Comparison of ENCODE assay signal across 8 cellular contexts in genomic region chr15:74821091-74821789, GRCh38. TPM values are rescaled to one million over a fixed set of nuclear protein-coding genes. Genes with fewer than 3 reads are reported as not detected.
DNase-seq lines count a peak whose midpoint lies in the region; ATAC-seq and TF ChIP-seq lines count a peak whose summit lies in the region.
"Had no signal": no experiment of that assay in that cellular context is flagged by ENCODE, and none has a peak within 500 bp of the region (broad histone marks: within the 10 kb centered on the region; RNA-seq: fewer than 3 reads in every experiment).

No MANE protein-coding gene starts in this region.

- no TSS peak for BruUV-seq in Calu3 (replicated peaks; lab: Mats Ljungman, UMichigan)

- H3K36me3 ChIP-seq in mucosa of descending colon (ENCODE audit: low read depth), result no peaks in the 10 kb centered on the region

- CTCF ChIA-PET in Calu3 (lab: Charles Lee), result no interaction called here

- H3K36me3 Mint-ChIP-seq in memory B cell, result no peaks in the 10 kb centered on the region
- peaks cover 16% of the 10 kb centered on the region for H3K36me3 Mint-ChIP-seq in Calu3 (ENCODE audit: insufficient read depth, unreplicated experiment)

- no peak for TF ChIP-seq POLR2A in NB4 (IDR thresholded peaks at IDR 0.05; ENCODE audit: extremely low read depth, insufficient read length)

- peak; percentile 68 for ATAC-seq in GM18520 (IDR thresholded peaks at IDR 0.05; ENCODE audit: unreplicated experiment)
- peak; percentile 59 for ATAC-seq in GM21723 (IDR thresholded peaks at IDR 0.05; ENCODE audit: unreplicated experiment)
- peak; percentile 94 for ATAC-seq in memory B cell (ENCODE audit: low read depth)
- ATAC-seq in stimulated activated naive CD8-positive, alpha-beta T cell treated with anti-CD3 and anti-CD28 coated beads, Interleukin-15, Interleukin-2, amounts not matched to agents 100 U/mL and 50 U/mL, for 24 hours, result no peak
- ATAC-seq in mucosa of descending colon, result no peak
- ATAC-seq: body of pancreas had no signal

- TF ChIP-seq CTCF in NB4 (IDR thresholded peaks at IDR 0.05; ENCODE audit: low read depth, low read length), result no peak
- no peak for TF ChIP-seq CTCF in mucosa of descending colon (IDR thresholded peaks at IDR 0.05)
- TF ChIP-seq CTCF in Calu3 (IDR thresholded peaks at IDR 0.05; ENCODE audit: unreplicated experiment), result no peak

- H3K27me3 Mint-ChIP-seq in memory B cell, result peaks cover 3% of the 10 kb centered on the region
- H3K27me3 Mint-ChIP-seq in Calu3 (ENCODE audit: unreplicated experiment), result peaks cover 38% of the 10 kb centered on the region

- DNase-seq in NB4 (ENCODE audit: low read depth) (peak; percentile 74), memory B cell (ENCODE audit: low spot score in 2 of 2) (peak in 1 of 2 donors; percentile 38), mucosa of descending colon (no peak), Calu3 (no peak)
- DNase-seq in stimulated activated naive CD8-positive, alpha-beta T cell treated with anti-CD3 and anti-CD28 coated beads, Interleukin-15, Interleukin-2, amounts not matched to agents 100 U/mL and 50 U/mL, for 24 hours, result no peak
- DNase-seq: body of pancreas had no signal

- H3K9me3 ChIP-seq in mucosa of descending colon, result no peaks in the 10 kb centered on the region
- H3K9me3 ChIP-seq: body of pancreas had no signal

- intact Hi-C loops in mucosa of descending colon (cut with DNase I, micrococcal nuclease) (no loop called here), Calu3 (cut with micrococcal nuclease; ENCODE audit: unreplicated experiment) (no loop called here)

- H3K9me3 Mint-ChIP-seq in memory B cell (no peaks in the 10 kb centered on the region), Calu3 (ENCODE audit: low read depth, unreplicated experiment) (no peaks in the 10 kb centered on the region)

- H3K4me1 ChIP-seq in mucosa of descending colon (ENCODE audit: low read depth), result peaks cover 19% of the 10 kb centered on the region
- H3K4me1 ChIP-seq: body of pancreas had no signal

- H3K4me3 Mint-ChIP-seq in memory B cell, result peak overlapping the region; percentile 70
- no peak overlapping the region for H3K4me3 Mint-ChIP-seq in Calu3 (ENCODE audit: low read depth, unreplicated experiment)

- H3K27ac Mint-ChIP-seq in memory B cell, result peak overlapping the region; percentile 71
- H3K27ac Mint-ChIP-seq in Calu3 (ENCODE audit: unreplicated experiment), result no peak overlapping the region

- H3K4me1 Mint-ChIP-seq in memory B cell, result peaks cover 43% of the 10 kb centered on the region
- H3K4me1 Mint-ChIP-seq in Calu3 (ENCODE audit: low read depth, unreplicated experiment), result peaks cover 27% of the 10 kb centered on the region

- H3K4me3 ChIP-seq in NB4 (ENCODE audit: low read depth, low read length) (no peak overlapping the region), mucosa of descending colon (no peak overlapping the region)
- H3K4me3 ChIP-seq: body of pancreas had no signal

RNA-seq across cellular contexts. Expression of gene CPLX3, which starts 5.2 kb away (rescaled TPM):
- total RNA-seq in mucosa of descending colon (under 1 TPM in 2 of 3 donors, not detected in 1; 0.16 to 0.19 TPM), Calu3 (2022) (0.21 and 0.29 TPM in 2 replicates)
- total RNA-seq: body of pancreas had no signal

RNA-seq across cellular contexts. Expression of gene LMAN1L, which starts 8.6 kb away (rescaled TPM):
- total RNA-seq in mucosa of descending colon, result under 1 TPM; 0.32 to 0.60 (median 0.55) TPM
- 0.35 and 1.1 TPM in 2 replicates for total RNA-seq in Calu3 (2022)
- total RNA-seq: body of pancreas had no signal

RNA-seq across cellular contexts. Expression of gene ULK3, which starts 21.7 kb away (rescaled TPM):
- total RNA-seq in mucosa of descending colon (10 to 100 TPM; 66.5 to 89.3 (median 73.1) TPM), Calu3 (2022) (33.8 and 42.2 TPM in 2 replicates)

RNA-seq across cellular contexts. Expression of gene CSK, which starts 39.4 kb away (rescaled TPM):
- total RNA-seq in mucosa of descending colon, result 100 to 1,000 TPM in 1 of 3 donors, 10 to 100 TPM in 2; 66.2 to 103 (median 90.5) TPM
- 82.6 and 85.1 TPM in 2 replicates for total RNA-seq in Calu3 (2022)

RNA-seq across cellular contexts. Expression of gene SCAMP2, which starts 51.9 kb away (rescaled TPM):
- 100 to 1,000 TPM; 125 to 236 (median 218) TPM for total RNA-seq in mucosa of descending colon
- 114 and 115 TPM in 2 replicates for total RNA-seq in Calu3 (2022)

Comparison
In these comparisons a context has a peak if more than half of its experiments do, and no peak if none do; other contexts are left out.
1. ATAC-seq: peak in GM18520 (single experiment), GM21723 (single experiment) and memory B cell (single experiment); none in stimulated activated naive CD8-positive, alpha-beta T cell treated with anti-CD3 and anti-CD28 coated beads, Interleukin-15, Interleukin-2, amounts not matched to agents 100 U/mL and 50 U/mL, for 24 hours (single experiment) and mucosa of descending colon (single experiment).